Comparison of ENCODE assay signal across 16 cellular contexts in the genomic region with DNA sequence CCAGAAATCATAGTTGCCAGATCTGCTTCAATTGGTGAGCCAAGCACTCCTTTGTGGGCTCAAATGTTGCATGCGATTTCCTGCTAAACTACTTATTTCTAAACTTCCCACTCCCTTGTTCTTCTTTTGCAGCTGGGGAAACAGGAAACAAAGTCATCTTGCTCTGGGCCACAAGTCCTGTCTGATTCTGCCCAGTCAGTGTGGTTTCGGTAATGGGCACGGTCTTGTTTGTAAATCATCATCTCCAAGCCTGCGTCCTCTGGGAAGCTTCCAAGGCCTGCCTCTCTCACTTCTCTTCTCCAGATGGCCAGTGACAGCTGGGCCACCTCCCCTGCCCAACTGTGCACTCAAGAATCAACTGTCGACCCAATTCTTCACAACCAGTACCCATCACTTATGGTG. TPM values are rescaled to one million over a fixed set of nuclear protein-coding genes. Genes with fewer than 3 reads are reported as not detected.
A peak's percentile ranks its signal among the peaks of the same experiment; 100 is the strongest.
DNase-seq lines count a peak whose midpoint lies in the region; ATAC-seq and TF ChIP-seq lines count a peak whose summit lies in the region.
"Had no signal": no experiment of that assay in that cellular context is flagged by ENCODE, and none has a peak within 500 bp of the region (broad histone marks: within the 10 kb centered on the region; RNA-seq: fewer than 3 reads in every experiment).

No MANE protein-coding gene starts in this region.

- DNase-seq in H4 (ENCODE audit: low spot score) (peak; percentile 71), SKM-1 (lab: John Stamatoyannopoulos, UW; ENCODE audit: unreplicated experiment) (peak; percentile 99), Right ventricle myocardium inferior (ENCODE audit: missing footprints) (peak; percentile 76), pons (ENCODE audit: low spot score) (peak; percentile 82), mesothelial cell of epicardium (ENCODE audit: low spot score in 2 of 2, unreplicated experiment in 2 of 2) (no peak)
- no peak for DNase-seq in effector CD4-positive, alpha-beta T cell
- no peak for DNase-seq in activated CD4-positive, alpha-beta memory T cell treated with anti-CD3 and anti-CD28 coated beads, Interleukin-2, amount 10 ng/mL, durations not matched to agents 7 days and 5 days
- DNase-seq in activated T-helper 1 cell treated with anti-CD3 and anti-CD28 coated beads, Interleukin-12 subunit alpha, Interleukin-12 subunit beta, Interleukin-2, Interleukin-4 antibody, amounts not matched to agents 30 ng/mL and 10 ng/mL and 1 ng/mL, durations not matched to agents 14 hours and 24 hours and 36 hours (ENCODE audit: low spot score) = no peak
- DNase-seq: activated T-cell treated with anti-CD3 and anti-CD28 coated beads, Interleukin-2, amount 50 U/mL, for 48 hours; CD4-positive, alpha-beta T cell; kidney glomerular epithelial cell; NCI-H187 treated with DMSO at 0.1 percent for 48 hours had no signal

- peaks cover 29% of the 10 kb centered on the region for H3K27me3 Mint-ChIP-seq in activated CD4-positive, alpha-beta memory T cell treated with anti-CD3 and anti-CD28 coated beads, Interleukin-2, amount 10 ng/mL, durations not matched to agents 7 days and 5 days
- peaks cover 21% of the 10 kb centered on the region for H3K27me3 Mint-ChIP-seq in activated T-helper 1 cell treated with anti-CD3 and anti-CD28 coated beads, Interleukin-12 subunit alpha, Interleukin-12 subunit beta, Interleukin-2, Interleukin-4 antibody, amounts not matched to agents 30 ng/mL and 10 ng/mL and 1 ng/mL, durations not matched to agents 14 hours and 24 hours and 36 hours (ENCODE audit: insufficient read depth)
- H3K27me3 Mint-ChIP-seq in mesothelial cell of epicardium (ENCODE audit: low read depth) = peaks cover 46% of the 10 kb centered on the region

- peaks cover 4% of the 10 kb centered on the region for H3K9me3 Mint-ChIP-seq in activated CD4-positive, alpha-beta memory T cell treated with anti-CD3 and anti-CD28 coated beads, Interleukin-2, amount 10 ng/mL, durations not matched to agents 7 days and 5 days
- H3K9me3 Mint-ChIP-seq in activated T-helper 1 cell treated with anti-CD3 and anti-CD28 coated beads, Interleukin-12 subunit alpha, Interleukin-12 subunit beta, Interleukin-2, Interleukin-4 antibody, amounts not matched to agents 30 ng/mL and 10 ng/mL and 1 ng/mL, durations not matched to agents 14 hours and 24 hours and 36 hours = peaks cover 5% of the 10 kb centered on the region
- H3K9me3 Mint-ChIP-seq in mesothelial cell of epicardium = peaks cover 13% of the 10 kb centered on the region
- H3K9me3 Mint-ChIP-seq: CD4-positive, alpha-beta T cell had no signal

- CTCF ChIA-PET in activated CD4-positive, alpha-beta memory T cell treated with anti-CD3 and anti-CD28 coated beads, Interleukin-2, amount 10 ng/mL, durations not matched to agents 7 days and 5 days (lab: Charles Lee) = no interaction called here

- no peak overlapping the region for H3K4me3 Mint-ChIP-seq in activated CD4-positive, alpha-beta memory T cell treated with anti-CD3 and anti-CD28 coated beads, Interleukin-2, amount 10 ng/mL, durations not matched to agents 7 days and 5 days
- no peak overlapping the region for H3K4me3 Mint-ChIP-seq in activated T-helper 1 cell treated with anti-CD3 and anti-CD28 coated beads, Interleukin-12 subunit alpha, Interleukin-12 subunit beta, Interleukin-2, Interleukin-4 antibody, amounts not matched to agents 30 ng/mL and 10 ng/mL and 1 ng/mL, durations not matched to agents 14 hours and 24 hours and 36 hours
- H3K4me3 Mint-ChIP-seq in mesothelial cell of epicardium = no peak overlapping the region
- H3K4me3 Mint-ChIP-seq: CD4-positive, alpha-beta T cell had no signal

- ATAC-seq in Right ventricle myocardium inferior = peak; percentile 67
- ATAC-seq: Panc1 had no signal

- intact Hi-C loops in Right ventricle myocardium inferior (cut with DNase I) = no loop called here
- intact Hi-C loops in activated T-helper 1 cell treated with anti-CD3 and anti-CD28 coated beads, Interleukin-12 subunit alpha, Interleukin-12 subunit beta, Interleukin-2, Interleukin-4 antibody, amounts not matched to agents 30 ng/mL and 10 ng/mL and 1 ng/mL, durations not matched to agents 14 hours and 24 hours and 36 hours (cut with micrococcal nuclease) = no loop called here

- POLR2A ChIA-PET in activated CD4-positive, alpha-beta memory T cell treated with anti-CD3 and anti-CD28 coated beads, Interleukin-2, amount 10 ng/mL, durations not matched to agents 7 days and 5 days (lab: Charles Lee) = no interaction called here

- H3K36me3 Mint-ChIP-seq in activated CD4-positive, alpha-beta memory T cell treated with anti-CD3 and anti-CD28 coated beads, Interleukin-2, amount 10 ng/mL, durations not matched to agents 7 days and 5 days (ENCODE audit: low read depth) = no peaks in the 10 kb centered on the region
- H3K36me3 Mint-ChIP-seq in activated T-helper 1 cell treated with anti-CD3 and anti-CD28 coated beads, Interleukin-12 subunit alpha, Interleukin-12 subunit beta, Interleukin-2, Interleukin-4 antibody, amounts not matched to agents 30 ng/mL and 10 ng/mL and 1 ng/mL, durations not matched to agents 14 hours and 24 hours and 36 hours (ENCODE audit: low read depth) = no peaks in the 10 kb centered on the region
- H3K36me3 Mint-ChIP-seq in mesothelial cell of epicardium = no peaks in the 10 kb centered on the region

- TF ChIP-seq CTCF in mesothelial cell of epicardium (IDR thresholded peaks at IDR 0.05; ENCODE audit: unreplicated experiment) = no peak

- peaks cover 11% of the 10 kb centered on the region for H3K4me1 Mint-ChIP-seq in activated CD4-positive, alpha-beta memory T cell treated with anti-CD3 and anti-CD28 coated beads, Interleukin-2, amount 10 ng/mL, durations not matched to agents 7 days and 5 days
- H3K4me1 Mint-ChIP-seq in activated T-helper 1 cell treated with anti-CD3 and anti-CD28 coated beads, Interleukin-12 subunit alpha, Interleukin-12 subunit beta, Interleukin-2, Interleukin-4 antibody, amounts not matched to agents 30 ng/mL and 10 ng/mL and 1 ng/mL, durations not matched to agents 14 hours and 24 hours and 36 hours (ENCODE audit: low read depth) = peaks cover 13% of the 10 kb centered on the region
- no peaks in the 10 kb centered on the region for H3K4me1 Mint-ChIP-seq in mesothelial cell of epicardium

- H3K27ac Mint-ChIP-seq in activated CD4-positive, alpha-beta memory T cell treated with anti-CD3 and anti-CD28 coated beads, Interleukin-2, amount 10 ng/mL, durations not matched to agents 7 days and 5 days = no peak overlapping the region
- H3K27ac Mint-ChIP-seq in activated T-helper 1 cell treated with anti-CD3 and anti-CD28 coated beads, Interleukin-12 subunit alpha, Interleukin-12 subunit beta, Interleukin-2, Interleukin-4 antibody, amounts not matched to agents 30 ng/mL and 10 ng/mL and 1 ng/mL, durations not matched to agents 14 hours and 24 hours and 36 hours = no peak overlapping the region
- no peak overlapping the region for H3K27ac Mint-ChIP-seq in mesothelial cell of epicardium
- H3K27ac Mint-ChIP-seq: CD4-positive, alpha-beta T cell had no signal

RNA-seq across cellular contexts. Expression of a gene that starts 4.4 kb away (rescaled TPM):
- not detected in 2 replicates for total RNA-seq in H4 (2014; rRNA removed; shearing (Covaris generic))
- total RNA-seq in Right ventricle myocardium inferior (79.9 TPM), mesothelial cell of epicardium (not detected in 3 replicates)
- total RNA-seq in activated CD4-positive, alpha-beta memory T cell treated with anti-CD3 and anti-CD28 coated beads, Interleukin-2, amount 10 ng/mL, durations not matched to agents 7 days and 5 days = not detected
- not detected in 2 replicates for total RNA-seq in activated T-helper 1 cell treated with anti-CD3 and anti-CD28 coated beads, Interleukin-12 subunit alpha, Interleukin-12 subunit beta, Interleukin-2, Interleukin-4 antibody, amounts not matched to agents 30 ng/mL and 10 ng/mL and 1 ng/mL, durations not matched to agents 14 hours and 24 hours and 36 hours
- total RNA-seq: fibroblast of lung had no signal

RNA-seq across cellular contexts. Expression of a gene that starts 11.1 kb away (rescaled TPM):
- total RNA-seq in H4 (2014; rRNA removed; shearing (Covaris generic)) = not detected in 2 replicates
- total RNA-seq in Right ventricle myocardium inferior (4.0 TPM), mesothelial cell of epicardium (not detected in 3 replicates)
- total RNA-seq in activated CD4-positive, alpha-beta memory T cell treated with anti-CD3 and anti-CD28 coated beads, Interleukin-2, amount 10 ng/mL, durations not matched to agents 7 days and 5 days = not detected
- total RNA-seq in activated T-helper 1 cell treated with anti-CD3 and anti-CD28 coated beads, Interleukin-12 subunit alpha, Interleukin-12 subunit beta, Interleukin-2, Interleukin-4 antibody, amounts not matched to agents 30 ng/mL and 10 ng/mL and 1 ng/mL, durations not matched to agents 14 hours and 24 hours and 36 hours = not detected in 2 replicates
- total RNA-seq: fibroblast of lung, prostate gland, tibial nerve had no signal

RNA-seq across cellular contexts. Expression of a gene that starts 28.8 kb away (rescaled TPM):
- total RNA-seq in H4 (2014; rRNA removed; shearing (Covaris generic)) = 0.74 TPM in 1 of 2 replicates, not detected in the other
- total RNA-seq in Right ventricle myocardium inferior = 190 TPM
- total RNA-seq in activated CD4-positive, alpha-beta memory T cell treated with anti-CD3 and anti-CD28 coated beads, Interleukin-2, amount 10 ng/mL, durations not matched to agents 7 days and 5 days = under 1 TPM in 1 of 2 experiments, not detected in 1; 0.55 TPM
- not detected in 2 replicates for total RNA-seq in activated T-helper 1 cell treated with anti-CD3 and anti-CD28 coated beads, Interleukin-12 subunit alpha, Interleukin-12 subunit beta, Interleukin-2, Interleukin-4 antibody, amounts not matched to agents 30 ng/mL and 10 ng/mL and 1 ng/mL, durations not matched to agents 14 hours and 24 hours and 36 hours
- 2.0 to 4.2 TPM (median 3.5 TPM) in 3 replicates for total RNA-seq in mesothelial cell of epicardium
- total RNA-seq: fibroblast of lung had no signal

RNA-seq across cellular contexts. Expression of a gene that starts 29.8 kb away (rescaled TPM):
- total RNA-seq in H4 (2014; rRNA removed; shearing (Covaris generic)) = not detected in 2 replicates
- total RNA-seq in Right ventricle myocardium inferior = not detected
- total RNA-seq in activated CD4-positive, alpha-beta memory T cell treated with anti-CD3 and anti-CD28 coated beads, Interleukin-2, amount 10 ng/mL, durations not matched to agents 7 days and 5 days = not detected
- total RNA-seq in activated T-helper 1 cell treated with anti-CD3 and anti-CD28 coated beads, Interleukin-12 subunit alpha, Interleukin-12 subunit beta, Interleukin-2, Interleukin-4 antibody, amounts not matched to agents 30 ng/mL and 10 ng/mL and 1 ng/mL, durations not matched to agents 14 hours and 24 hours and 36 hours = not detected in 2 replicates
- not detected in 3 replicates for total RNA-seq in mesothelial cell of epicardium
- total RNA-seq: CD4-positive, alpha-beta T cell; fibroblast of lung; prostate gland; tibial nerve had no signal

RNA-seq across cellular contexts. Expression of a gene that starts 37.9 kb away (rescaled TPM):
- not detected in 2 replicates for total RNA-seq in H4 (2014; rRNA removed; shearing (Covaris generic))
- total RNA-seq in Right ventricle myocardium inferior = not detected
- total RNA-seq in activated CD4-positive, alpha-beta memory T cell treated with anti-CD3 and anti-CD28 coated beads, Interleukin-2, amount 10 ng/mL, durations not matched to agents 7 days and 5 days = not detected
- total RNA-seq in activated T-helper 1 cell treated with anti-CD3 and anti-CD28 coated beads, Interleukin-12 subunit alpha, Interleukin-12 subunit beta, Interleukin-2, Interleukin-4 antibody, amounts not matched to agents 30 ng/mL and 10 ng/mL and 1 ng/mL, durations not matched to agents 14 hours and 24 hours and 36 hours = not detected in 2 replicates
- total RNA-seq in mesothelial cell of epicardium = 0.11 TPM in 1 of 3 replicates, not detected in the others
- total RNA-seq: CD4-positive, alpha-beta T cell; fibroblast of lung; prostate gland; tibial nerve had no signal

Comparison
In these comparisons a context has a peak if more than half of its experiments do, and no peak if none do; other contexts are left out.
1. DNase-seq: peak in H4 (single experiment), SKM-1 (single experiment), Right ventricle myocardium inferior (single experiment) and pons (single experiment); none in effector CD4-positive, alpha-beta T cell (single experiment), activated CD4-positive, alpha-beta memory T cell treated with anti-CD3 and anti-CD28 coated beads, Interleukin-2, amount 10 ng/mL, durations not matched to agents 7 days and 5 days (single experiment), activated T-helper 1 cell treated with anti-CD3 and anti-CD28 coated beads, Interleukin-12 subunit alpha, Interleukin-12 subunit beta, Interleukin-2, Interleukin-4 antibody, amounts not matched to agents 30 ng/mL and 10 ng/mL and 1 ng/mL, durations not matched to agents 14 hours and 24 hours and 36 hours (single experiment) and mesothelial cell of epicardium (0 of 2).
2. RNA of a gene that starts 4.4 kb away (total RNA-seq): 79.9 TPM in Right ventricle myocardium inferior (single experiment); not detected in mesothelial cell of epicardium, not detected in H4, not detected in activated CD4-positive, alpha-beta memory T cell treated with anti-CD3 and anti-CD28 coated beads, Interleukin-2, amount 10 ng/mL, durations not matched to agents 7 days and 5 days and not detected in activated T-helper 1 cell treated with anti-CD3 and anti-CD28 coated beads, Interleukin-12 subunit alpha, Interleukin-12 subunit beta, Interleukin-2, Interleukin-4 antibody, amounts not matched to agents 30 ng/mL and 10 ng/mL and 1 ng/mL, durations not matched to agents 14 hours and 24 hours and 36 hours; every median in the first group is over 10 times any median in the second.
3. RNA of a gene that starts 28.8 kb away (total RNA-seq): 190 TPM in Right ventricle myocardium inferior (single experiment); 2.0 to 4.2 TPM in mesothelial cell of epicardium, 0.55 TPM in activated CD4-positive, alpha-beta memory T cell treated with anti-CD3 and anti-CD28 coated beads, Interleukin-2, amount 10 ng/mL, durations not matched to agents 7 days and 5 days, not detected in activated T-helper 1 cell treated with anti-CD3 and anti-CD28 coated beads, Interleukin-12 subunit alpha, Interleukin-12 subunit beta, Interleukin-2, Interleukin-4 antibody, amounts not matched to agents 30 ng/mL and 10 ng/mL and 1 ng/mL, durations not matched to agents 14 hours and 24 hours and 36 hours and 0.74 TPM in H4; every median in the first group is over 10 times any median in the second.